Comparison of ENCODE assay signal across 1 cellular context in genomic region chr17:8138366-8138671, GRCh38.
TF ChIP-seq lines count a peak whose summit lies in the region.

No MANE protein-coding gene starts in this region.

TF ChIP-seq in H1, 55 proteins besides CTCF, POLR2A, EP300 and RAD21:
- peak; percentile 38 for TF ChIP-seq KDM4A (IDR thresholded peaks at IDR 0.05; ENCODE audit: low read depth, low read length, severe bottlenecking)
- no peak for TF ChIP-seq HDAC2 (IDR thresholded peaks at IDR 0.05; ENCODE audit: borderline replicate concordance in 1 of 2, low read depth in 2 of 2, low read length in 2 of 2)
